In genomic region chr2:102057502-102058292, GRCh38 we compare ENCODE assay signal across 13 cellular contexts.
A peak's percentile ranks its signal among the peaks of the same experiment; 100 is the strongest.
DNase-seq lines count a peak whose midpoint lies in the region; ATAC-seq, FAIRE-seq and TF ChIP-seq lines count a peak whose summit lies in the region.
"Had no signal": no experiment of that assay in that cellular context is flagged by ENCODE, and none has a peak within 500 bp of the region (broad histone marks: within the 10 kb centered on the region; RNA-seq: fewer than 3 reads in every experiment).

No MANE protein-coding gene starts in this region.

- no peak overlapping the region for H2BK12ac ChIP-seq in neuronal stem cell (ENCODE audit: low read length)

- no peak overlapping the region for H3K18ac ChIP-seq in neuronal stem cell (ENCODE audit: low read length)

- SMC1A ChIA-PET in GM12878 (lab: Charles Lee; ENCODE audit: uncharacterized antibody, unreplicated experiment), result interaction anchor here (0.6 to 7.1 kb wide), 24 partner anchors 9 to 360 kb away, joined by 3 to 97 read pairs (median 8); partner anchors contain the start of gene MAP4K4

- TF ChIP-seq CTCF in GM12878 (IDR thresholded peaks at IDR 0.05 in 2 of 3, conservative IDR thresholded peaks at IDR 0.05 in 1 of 3; ENCODE audit: control insufficient read depth in 2 of 3, extremely low read depth in 1 of 3, insufficient read depth in 1 of 3, low read depth in 3 of 3, low read length in 3 of 3), result no peak

- no peaks in the 10 kb centered on the region for H3K79me2 ChIP-seq in GM12878 (ENCODE audit: control insufficient read depth, insufficient read depth, low read length)

- BruUV-seq in GM12878 (replicated peaks; lab: Mats Ljungman, UMichigan), result TSS peak; percentile 77

- H2BK5ac ChIP-seq in neuronal stem cell (ENCODE audit: low read length), result no peak overlapping the region

- intact Hi-C loops in GM12878 (cut with micrococcal nuclease; ENCODE audit: unreplicated experiment), result loop anchor here (1.0 to 2.0 kb wide), 3 partner anchors 26 to 47 kb away; no protein-coding TSS in a partner anchor

- no peaks in the 10 kb centered on the region; a peak in 1 of 4 replicates for H3K27me3 ChIP-seq in GM12878 (replicated peaks in 1 of 2; ENCODE audit: control insufficient read depth in 2 of 2, insufficient read depth in 2 of 2, low read length in 1 of 2)
- H3K27me3 ChIP-seq in thymus (ENCODE audit: control insufficient read depth, insufficient read depth), result no peaks in the 10 kb centered on the region
- H3K27me3 ChIP-seq in neuronal stem cell (ENCODE audit: control insufficient read depth in 3 of 3, insufficient read depth in 3 of 3, low read depth in 1 of 3, low read length in 3 of 3), result peaks cover 0 to 16% (median 0%) of the 10 kb centered on the region in 3 experiments

- no peaks in the 10 kb centered on the region for H3K79me1 ChIP-seq in neuronal stem cell (ENCODE audit: low read depth, low read length)

- no peak overlapping the region for H3K4ac ChIP-seq in neuronal stem cell (ENCODE audit: low read length)

- no peak overlapping the region for H3K23ac ChIP-seq in neuronal stem cell (ENCODE audit: low read depth, low read length, poor library complexity)

- in situ Hi-C loops in GM12878 (cut with MboI), result no loop called here

- peak; percentile 62 for ATAC-seq in activated naive CD8-positive, alpha-beta T cell treated with anti-CD3 and anti-CD28 coated beads, Interleukin-2, amount 50 U/mL, for 24 hours
- peak; percentile 92 for ATAC-seq in GM12878

- FAIRE-seq in GM12878 (lab: Jason Lieb, UNC), result peak; percentile 59

- no peaks in the 10 kb centered on the region for H4K20me1 ChIP-seq in GM12878 (ENCODE audit: control insufficient read depth, insufficient read depth)

- POLR2A ChIA-PET in GM12878 (lab: Charles Lee), result interaction anchor here (0.6 to 2.4 kb wide), 16 partner anchors 12 to 305 kb away, joined by 3 to 16 read pairs (median 4); no protein-coding TSS in a partner anchor

- no peak overlapping the region for H3K4me3 ChIP-seq in GM12878
- no peak overlapping the region for H3K4me3 ChIP-seq in thymus (ENCODE audit: low read length)
- no peak overlapping the region for H3K4me3 ChIP-seq in neuronal stem cell (ENCODE audit: low read length in 2 of 2)

- WGBS in GM12878 (ENCODE audit: insufficient coverage, insufficient replicate concordance, low lambda C conversion rate, missing lambda C conversion rate), result 45% methylated on average over 14 of the region's 14 CpGs
- 88% methylated on average over 14 of the region's 14 CpGs for WGBS in thymus
- WGBS in neuronal stem cell (ENCODE audit: extremely low coverage in 2 of 2, insufficient read length in 2 of 2, insufficient replicate concordance in 1 of 2), 2 donors, result no CpG with 5 or more reads among the region's 14 CpGs

- H3K36me3 ChIP-seq in GM12878 (ENCODE audit: control insufficient read depth in 2 of 2, insufficient read depth in 2 of 2, low read length in 1 of 2) (no peaks in the 10 kb centered on the region), thymus (ENCODE audit: control insufficient read depth, insufficient read depth) (no peaks in the 10 kb centered on the region), neuronal stem cell (replicated peaks in 1 of 2; ENCODE audit: control insufficient read depth in 2 of 2, insufficient read depth in 2 of 2, low read length in 2 of 2) (no peaks in the 10 kb centered on the region)

- H3K4me1 ChIP-seq in GM12878 (ENCODE audit: control insufficient read depth, insufficient read depth, low read length) (no peaks in the 10 kb centered on the region), thymus (ENCODE audit: control insufficient read depth, insufficient read depth, low read length) (no peaks in the 10 kb centered on the region), neuronal stem cell (ENCODE audit: control insufficient read depth in 2 of 2, insufficient read depth in 1 of 2, low read depth in 1 of 2, low read length in 2 of 2) (peaks cover 0 to 4% of the 10 kb centered on the region in 2 donors)

- H3K9ac ChIP-seq in GM12878 (ENCODE audit: control insufficient read depth, insufficient read depth, low read length), result no peak overlapping the region
- no peak overlapping the region for H3K9ac ChIP-seq in neuronal stem cell (ENCODE audit: low read depth, low read length, poor library complexity)

- no peak overlapping the region for H3K27ac ChIP-seq in GM12878 (ENCODE audit: control insufficient read depth, insufficient read depth)
- peak overlapping the region; percentile 68 for H3K27ac ChIP-seq in thymus (ENCODE audit: low read depth)
- H3K27ac ChIP-seq in neuronal stem cell (replicated peaks; ENCODE audit: low read length), result no peak overlapping the region
- H3K27ac ChIP-seq: HL-60 had no signal

- no peak overlapping the region for H2BK15ac ChIP-seq in neuronal stem cell (ENCODE audit: low read length)

- no peak overlapping the region for H4K8ac ChIP-seq in neuronal stem cell (ENCODE audit: low read depth, low read length)

- no peak for TF ChIP-seq RAD21 in GM12878 (IDR thresholded peaks at IDR 0.05; ENCODE audit: insufficient read depth, low read depth, low read length)

- no peak overlapping the region for H3K4me3 Mint-ChIP-seq in activated naive CD8-positive, alpha-beta T cell treated with anti-CD3 and anti-CD28 coated beads, Interleukin-2, amount 50 U/mL, for 24 hours
- no peak overlapping the region for H3K4me3 Mint-ChIP-seq in activated naive CD8-positive, alpha-beta T cell treated with anti-CD3 and anti-CD28 coated beads for 36 hours
- H3K4me3 Mint-ChIP-seq: neural crest cell had no signal

- H3K36me3 Mint-ChIP-seq in activated naive CD8-positive, alpha-beta T cell treated with anti-CD3 and anti-CD28 coated beads, Interleukin-2, amount 50 U/mL, for 24 hours (ENCODE audit: low read depth), result no peaks in the 10 kb centered on the region
- no peaks in the 10 kb centered on the region for H3K36me3 Mint-ChIP-seq in activated naive CD8-positive, alpha-beta T cell treated with anti-CD3 and anti-CD28 coated beads for 36 hours

- no peaks in the 10 kb centered on the region for H3K9me3 Mint-ChIP-seq in activated naive CD8-positive, alpha-beta T cell treated with anti-CD3 and anti-CD28 coated beads, Interleukin-2, amount 50 U/mL, for 24 hours
- no peaks in the 10 kb centered on the region for H3K9me3 Mint-ChIP-seq in activated naive CD8-positive, alpha-beta T cell treated with anti-CD3 and anti-CD28 coated beads for 36 hours
- H3K9me3 Mint-ChIP-seq: neural crest cell had no signal

- H4K91ac ChIP-seq in neuronal stem cell (ENCODE audit: low read depth, low read length, poor library complexity), result no peak overlapping the region

- no peak overlapping the region for H3K27ac Mint-ChIP-seq in activated naive CD8-positive, alpha-beta T cell treated with anti-CD3 and anti-CD28 coated beads, Interleukin-2, amount 50 U/mL, for 24 hours
- no peak overlapping the region for H3K27ac Mint-ChIP-seq in activated naive CD8-positive, alpha-beta T cell treated with anti-CD3 and anti-CD28 coated beads for 36 hours

- no peaks in the 10 kb centered on the region; the same call in 2 of the 3 replicates for H3K9me3 ChIP-seq in GM12878 (replicated peaks; ENCODE audit: control insufficient read depth, insufficient read depth, low read length)
- no peaks in the 10 kb centered on the region for H3K9me3 ChIP-seq in thymus (ENCODE audit: control insufficient read depth)
- H3K9me3 ChIP-seq in neuronal stem cell (replicated peaks in 1 of 2; ENCODE audit: control insufficient read depth in 2 of 2, insufficient read depth in 1 of 2, low read depth in 1 of 2, low read length in 2 of 2), result no peaks in the 10 kb centered on the region

- no peak overlapping the region for H2BK120ac ChIP-seq in neuronal stem cell (ENCODE audit: low read depth, low read length)

- H2AFZ ChIP-seq in GM12878 (ENCODE audit: control insufficient read depth, low read depth, low read length), result no peak overlapping the region
- H2AFZ ChIP-seq in neuronal stem cell (ENCODE audit: low read length), result no peak overlapping the region

- DNase-seq in activated naive CD8-positive, alpha-beta T cell treated with anti-CD3 and anti-CD28 coated beads, Interleukin-2, amount 50 U/mL, for 24 hours, result no peak
- DNase-seq in activated naive CD8-positive, alpha-beta T cell treated with anti-CD3 and anti-CD28 coated beads for 36 hours, result no peak
- DNase-seq in GM12878 (ENCODE audit: low read depth, low spot score), result peak; percentile 65
- peak; percentile 50 to 90 for DNase-seq in lung microvascular endothelial cell (ENCODE audit: low read depth in 2 of 2)
- DNase-seq in neuronal stem cell (ENCODE audit: low spot score), result no peak
- no peak for DNase-seq in NCI-H2171 (lab: John Stamatoyannopoulos, UW)
- DNase-seq in dedifferentiated amniotic fluid mesenchymal stem cell (ENCODE audit: extremely low spot score), result no peak
- DNase-seq: activated CD4-positive, alpha-beta T cell treated with anti-CD3 and anti-CD28 coated beads for 1 hour; MV-4-11; NCI-H82 had no signal

- CTCF ChIA-PET in GM12878 (lab: Yijun Ruan, JAX), result interaction anchor here (0.9 to 2.7 kb wide), 17 partner anchors 11 to 415 kb away, joined by 3 to 28 read pairs (median 5); partner anchors contain the start of gene SLC9A4

- H3K4me2 ChIP-seq in GM12878 (ENCODE audit: control insufficient read depth, insufficient read depth) (no peak overlapping the region; the same call in 1 of the 2 replicates), neuronal stem cell (ENCODE audit: insufficient read depth, low read length, poor library complexity, severe bottlenecking) (no peak overlapping the region)

- no peaks in the 10 kb centered on the region for H3K27me3 Mint-ChIP-seq in activated naive CD8-positive, alpha-beta T cell treated with anti-CD3 and anti-CD28 coated beads, Interleukin-2, amount 50 U/mL, for 24 hours
- H3K27me3 Mint-ChIP-seq in activated naive CD8-positive, alpha-beta T cell treated with anti-CD3 and anti-CD28 coated beads for 36 hours, result no peaks in the 10 kb centered on the region

- TF ChIP-seq EP300 in GM12878 (IDR thresholded peaks at IDR 0.05; ENCODE audit: borderline replicate concordance in 1 of 2, control insufficient read depth in 1 of 2, low read depth in 2 of 2, low read length in 2 of 2), result peak; percentile 66 to 91; a peak in 3 of 4 replicates

- H3K14ac ChIP-seq in neuronal stem cell (ENCODE audit: low read length), result no peak overlapping the region

- RAD21 ChIA-PET in GM12878 (lab: Charles Lee; ENCODE audit: unreplicated experiment), result interaction anchor here (0.7 to 4.9 kb wide), 26 partner anchors 10 to 495 kb away, joined by 3 to 77 read pairs (median 6); no protein-coding TSS in a partner anchor

- peaks cover 27% of the 10 kb centered on the region for H3K4me1 Mint-ChIP-seq in activated naive CD8-positive, alpha-beta T cell treated with anti-CD3 and anti-CD28 coated beads, Interleukin-2, amount 50 U/mL, for 24 hours
- peaks cover 13% of the 10 kb centered on the region for H3K4me1 Mint-ChIP-seq in activated naive CD8-positive, alpha-beta T cell treated with anti-CD3 and anti-CD28 coated beads for 36 hours

- TF ChIP-seq POLR2A in GM12878 (IDR thresholded peaks at IDR 0.05; ENCODE audit: low read depth, low read length), result no peak

- H2AK5ac ChIP-seq in neuronal stem cell (ENCODE audit: low read depth, low read length), result no peak overlapping the region

TF ChIP-seq in GM12878, 131 proteins besides CTCF, POLR2A, EP300 and RAD21 (continues in another document):
- TF ChIP-seq NBN (IDR thresholded peaks at IDR 0.05), result peak; percentile 66; the same call in 1 of the 2 replicates
- TF ChIP-seq NFIC (IDR thresholded peaks at IDR 0.05; ENCODE audit: low read depth, low read length), result no peak
- TF ChIP-seq RELA (IDR thresholded peaks at IDR 0.05; ENCODE audit: borderline replicate concordance, partially characterized antibody), result no peak

Comparison
In these comparisons a context has a peak if more than half of its experiments do, and no peak if none do; other contexts are left out.
1. DNase-seq: peak in GM12878 (single experiment) and lung microvascular endothelial cell (2 of 2); none in activated naive CD8-positive, alpha-beta T cell treated with anti-CD3 and anti-CD28 coated beads, Interleukin-2, amount 50 U/mL, for 24 hours (single experiment), activated naive CD8-positive, alpha-beta T cell treated with anti-CD3 and anti-CD28 coated beads for 36 hours (single experiment), neuronal stem cell (single experiment), NCI-H2171 (single experiment) and dedifferentiated amniotic fluid mesenchymal stem cell (single experiment).